In the genomic region with DNA sequence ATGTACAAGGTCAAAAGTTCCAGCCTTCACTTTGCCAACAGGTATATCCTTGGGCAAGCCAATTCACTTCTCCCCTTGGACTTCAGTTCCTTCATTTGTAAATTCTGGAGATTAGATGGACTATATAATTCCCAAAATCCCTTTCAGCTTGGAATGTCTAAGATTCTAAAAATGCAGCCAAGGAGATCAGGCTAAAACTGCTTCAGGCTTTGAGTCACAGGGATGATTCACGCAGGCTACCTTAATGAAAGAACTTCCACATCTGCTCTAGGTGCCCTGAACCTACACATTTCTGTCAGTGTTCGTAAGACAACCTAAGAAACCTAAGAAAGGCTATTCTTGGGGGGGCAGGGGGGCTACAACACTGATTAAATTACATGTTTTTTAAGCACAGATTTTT, we compare ENCODE assay signal across 19 cellular contexts. TPM values are rescaled to one million over a fixed set of nuclear protein-coding genes. Genes with fewer than 3 reads are reported as not detected.
DNase-seq lines count a peak whose midpoint lies in the region; TF ChIP-seq lines count a peak whose summit lies in the region.
"Had no signal": no experiment of that assay in that cellular context is flagged by ENCODE, and none has a peak within 500 bp of the region (broad histone marks: within the 10 kb centered on the region; RNA-seq: fewer than 3 reads in every experiment).

No MANE protein-coding gene starts in this region.

- TF ChIP-seq CTCF in epithelial cell of esophagus (IDR thresholded peaks at IDR 0.05; ENCODE audit: insufficient read depth, low read depth, low read length, missing control alignments) (no peak), sigmoid colon (IDR thresholded peaks at IDR 0.05) (no peak)

- H3K9ac ChIP-seq in GM23248: no peak overlapping the region

- H4K20me1 ChIP-seq in GM23248 (ENCODE audit: insufficient read depth): no peaks in the 10 kb centered on the region

- TF ChIP-seq POLR2A in sigmoid colon (IDR thresholded peaks at IDR 0.05): no peak

- in situ Hi-C loops in GM23248 (cut with MboI): no loop called here

- H3K4me2 ChIP-seq in GM23248 (ENCODE audit: unreplicated experiment): peak overlapping the region; percentile 21

- no peak overlapping the region for H3K27ac ChIP-seq in GM23248
- no peak overlapping the region for H3K27ac ChIP-seq in sigmoid colon
- H3K27ac ChIP-seq in substantia nigra (ENCODE audit: low read depth, low read length, poor library complexity, severe bottlenecking): no peak overlapping the region
- H3K27ac ChIP-seq: cardiac muscle cell, pancreas, thoracic aorta had no signal

- intact Hi-C loops in sigmoid colon (cut with DNase I): no loop called here

- H3K4me3 ChIP-seq in GM23248: no peak overlapping the region
- H3K4me3 ChIP-seq in epithelial cell of esophagus (ENCODE audit: low read length): no peak overlapping the region
- H3K4me3 ChIP-seq in sigmoid colon: no peak overlapping the region
- H3K4me3 ChIP-seq: cardiac muscle cell, pancreas, thoracic aorta had no signal

- no peaks in the 10 kb centered on the region for H3K79me2 ChIP-seq in GM23248 (ENCODE audit: insufficient read depth)

- H3K4me1 ChIP-seq in GM23248 (ENCODE audit: insufficient read depth) (peaks cover 14% of the 10 kb centered on the region; the same call in 1 of the 2 replicates), sigmoid colon (no peaks in the 10 kb centered on the region)

- H3K27me3 ChIP-seq in GM23248 (replicated peaks; ENCODE audit: insufficient read depth) (peaks cover 13% of the 10 kb centered on the region), sigmoid colon (peaks cover 0 to 6% (median 0%) of the 10 kb centered on the region in 3 donors)
- H3K27me3 ChIP-seq: pancreas had no signal

- H3K9me2 ChIP-seq in GM23248 (ENCODE audit: insufficient read depth): no peaks in the 10 kb centered on the region

- no peaks in the 10 kb centered on the region for H3K36me3 ChIP-seq in GM23248 (ENCODE audit: low read depth)
- no peaks in the 10 kb centered on the region for H3K36me3 ChIP-seq in sigmoid colon
- H3K36me3 ChIP-seq: cardiac muscle cell, pancreas, thoracic aorta had no signal

- H3F3A ChIP-seq in GM23248 (ENCODE audit: insufficient read depth): no peaks in the 10 kb centered on the region

- WGBS in GM23248 (ENCODE audit: low coverage in 1 of 2, low lambda C conversion rate in 2 of 2, missing lambda C conversion rate in 2 of 2), 2 experiments: 20 to 30% methylated on average over 2 of the region's 2 CpGs
- 89 to 92% methylated on average over 2 of the region's 2 CpGs for WGBS in sigmoid colon, 2 donors

- H2AFZ ChIP-seq in GM23248: 0 out of 2 replicates have a peak overlapping the region, but pooled peaks have one; percentile 8

- DNase-seq in GM23248 (peak; percentile 83), RPMI7951 (ENCODE audit: low read depth) (peak; percentile 50), epithelial cell of esophagus (ENCODE audit: low read depth) (peak; percentile 89), renal cortical epithelial cell (ENCODE audit: low read depth) (peak; percentile 88), sigmoid colon (no peak), NCI-H2081 treated with DMSO at 0.1 percent for 48 hours (lab: John Stamatoyannopoulos, UW) (no peak), substantia nigra (lab: John Stamatoyannopoulos, UW) (no peak), cerebellar nuclear complex (lab: John Stamatoyannopoulos, UW) (no peak)
- DNase-seq: activated CD4-positive, alpha-beta T cell treated with anti-CD3 and anti-CD28 coated beads for 48 hours; activated CD8-positive, alpha-beta memory T cell treated with anti-CD3 and anti-CD28 coated beads, Interleukin-2, amount 10 ng/mL, durations not matched to agents 7 days and 5 days; CD4-positive, alpha-beta memory T cell; DMS53; erythroblast; NCI-H2029; pancreas; stimulated activated CD4-positive, alpha-beta T cell treated with anti-CD3 and anti-CD28 coated beads, Interleukin-1b, Interleukin-23, amount 100 ng/mL, for 48 hours had no signal

- no peak for TF ChIP-seq EP300 in sigmoid colon (IDR thresholded peaks at IDR 0.05)

- H3K9me3 ChIP-seq in GM23248 (ENCODE audit: low read depth): no peaks in the 10 kb centered on the region
- no peaks in the 10 kb centered on the region for H3K9me3 ChIP-seq in sigmoid colon
- H3K9me3 ChIP-seq: pancreas, thoracic aorta had no signal

RNA-seq across cellular contexts. Expression of a gene that starts 7.1 kb away (rescaled TPM):
- total RNA-seq in GM23248 (2014; rRNA removed; shearing (Covaris generic)): not detected in 2 replicates
- polyA plus RNA-seq in GM23248 (2016; fragmentation: Nextera tagmentation; extraction: Ambion mirVana): not detected in 2 replicates
- 3.8 and 5.8 TPM in 2 replicates for total RNA-seq in RPMI7951 (2014; rRNA removed; shearing (Covaris generic))
- 18.2 and 23.2 TPM in 2 replicates for total RNA-seq in renal cortical epithelial cell
- 10 to 100 TPM in 3 of 4 donors, 1 to 10 TPM in 1; 6.6 to 23.7 (median 21.2) TPM for total RNA-seq in sigmoid colon
- 10 to 100 TPM in 2 of 3 donors, 1 to 10 TPM in 1; 5.4 to 38.8 (median 15.5) TPM for polyA plus RNA-seq in sigmoid colon
- total RNA-seq: activated T-helper 2 cell treated with anti-CD3 and anti-CD28 coated beads, Interferon-gamma antibody, Interleukin-2, Interleukin-4, amounts not matched to agents 10 μg/mL and 5 μg/mL and 100 μg/mL, durations not matched to agents 14 hours and 24 hours and 36 hours had no signal

RNA-seq across cellular contexts. Expression of a gene that starts 55.4 kb away (rescaled TPM):
- total RNA-seq in GM23248 (2014; rRNA removed; shearing (Covaris generic)): 1.5 TPM in 1 of 2 replicates, not detected in the other
- polyA plus RNA-seq in GM23248 (2016; fragmentation: Nextera tagmentation; extraction: Ambion mirVana) (1.4 and 2.3 TPM in 2 replicates), sigmoid colon (10 to 100 TPM in 2 of 3 donors, 1 to 10 TPM in 1; 4.2 to 21.0 (median 16.2) TPM)
- total RNA-seq in RPMI7951 (2014; rRNA removed; shearing (Covaris generic)): 0.20 and 0.36 TPM in 2 replicates
- total RNA-seq in renal cortical epithelial cell (3.5 TPM in 2 replicates), sigmoid colon (10 to 100 TPM; 10.7 to 37.7 (median 14.3) TPM)

Comparison
In these comparisons a context has a peak if more than half of its experiments do, and no peak if none do; other contexts are left out.
1. DNase-seq: peak in GM23248 (single experiment), RPMI7951 (single experiment), epithelial cell of esophagus (single experiment) and renal cortical epithelial cell (single experiment); none in sigmoid colon (single experiment), NCI-H2081 treated with DMSO at 0.1 percent for 48 hours (single experiment), substantia nigra (0 of 49) and cerebellar nuclear complex (0 of 2).